10 cellular contexts compared by ENCODE assay signal in the genomic region with DNA sequence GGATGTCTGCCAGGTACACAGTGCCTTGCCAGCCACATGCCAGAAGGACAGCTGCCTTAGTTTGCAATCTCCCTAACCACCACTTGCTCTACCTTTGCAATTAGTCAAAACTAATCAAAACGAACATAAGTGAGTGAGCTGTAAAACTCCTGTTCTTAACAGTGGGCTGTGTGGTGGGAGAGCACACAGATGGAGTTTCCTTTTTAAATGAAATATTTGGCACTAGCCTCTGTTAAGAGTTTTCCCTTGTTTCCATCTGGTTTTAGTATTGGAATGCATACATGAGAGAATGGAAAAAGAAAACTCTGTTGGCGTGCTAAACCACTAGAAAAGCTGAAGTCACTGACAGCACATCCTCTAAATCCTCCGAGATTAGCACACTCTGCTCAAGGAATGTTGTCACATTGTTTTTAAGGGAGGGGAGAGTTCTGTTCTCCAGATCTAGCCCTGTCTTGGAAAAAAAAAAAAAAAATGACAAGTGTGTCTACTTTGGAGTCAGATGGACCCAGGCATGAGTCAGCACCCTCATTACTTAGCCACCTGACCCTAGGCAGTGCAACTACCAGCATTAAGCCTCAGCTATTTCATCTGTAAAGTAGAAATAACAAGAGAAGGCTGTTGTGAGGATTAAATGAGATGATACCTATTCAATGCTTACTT.
A peak's percentile ranks its signal among the peaks of the same experiment; 100 is the strongest.
DNase-seq lines count a peak whose midpoint lies in the region; ATAC-seq and TF ChIP-seq lines count a peak whose summit lies in the region.
"Had no signal": no experiment of that assay in that cellular context is flagged by ENCODE, and none has a peak within 500 bp of the region (broad histone marks: within the 10 kb centered on the region; RNA-seq: fewer than 3 reads in every experiment).

No MANE protein-coding gene starts in this region.

- H2AFZ ChIP-seq in parathyroid adenoma: no peak overlapping the region

- TF ChIP-seq CTCF in foreskin fibroblast (IDR thresholded peaks at IDR 0.05; ENCODE audit: low read depth, low read length): no peak
- no peak for TF ChIP-seq CTCF in parathyroid adenoma (IDR thresholded peaks at IDR 0.05)

- peak overlapping the region; percentile 30 for H3K4me2 ChIP-seq in parathyroid adenoma (ENCODE audit: low read length)

- H3K4me1 ChIP-seq in SJCRH30 (peaks cover 6% of the 10 kb centered on the region), parathyroid adenoma (no peaks in the 10 kb centered on the region)

- H3K27me3 ChIP-seq in SJCRH30 (no peaks in the 10 kb centered on the region), parathyroid adenoma (ENCODE audit: control insufficient read depth, insufficient read depth, low read length) (no peaks in the 10 kb centered on the region)

- H3K9me3 ChIP-seq in SJCRH30 (replicated peaks) (no peaks in the 10 kb centered on the region), parathyroid adenoma (ENCODE audit: control insufficient read depth, low read length) (no peaks in the 10 kb centered on the region)

- H3K79me2 ChIP-seq in parathyroid adenoma: no peaks in the 10 kb centered on the region

- H3K4me3 ChIP-seq in SJCRH30 (no peak overlapping the region), foreskin fibroblast (ENCODE audit: low read depth in 1 of 2, low read length in 2 of 2) (peak overlapping the region in 1 of 2 donors; percentile 30), parathyroid adenoma (ENCODE audit: low read depth, low read length) (no peak overlapping the region)

- H3K27ac ChIP-seq in SJCRH30 (no peak overlapping the region), parathyroid adenoma (no peak overlapping the region)

- H3K36me3 ChIP-seq in SJCRH30 (no peaks in the 10 kb centered on the region), parathyroid adenoma (ENCODE audit: control insufficient read depth, insufficient read depth, low read length) (no peaks in the 10 kb centered on the region)

- no peak overlapping the region for H3K9ac ChIP-seq in parathyroid adenoma

- peak; percentile 41 for DNase-seq in COLO829 (ENCODE audit: low spot score)
- peak; percentile 13 to 39 for DNase-seq in SJCRH30
- DNase-seq in foreskin fibroblast: peak; percentile 86 to 91
- DNase-seq in NCI-H146 treated with DMSO at 0.1 percent for 48 hours (lab: John Stamatoyannopoulos, UW; ENCODE audit: unreplicated experiment): no peak
- DNase-seq: activated CD4-positive, alpha-beta T cell treated with anti-CD3 and anti-CD28 coated beads, Interleukin-2, amount 50 U/mL, for 48 hours; NCI-H2081 had no signal

- ATAC-seq in GM21529 (IDR thresholded peaks at IDR 0.05; ENCODE audit: unreplicated experiment) (no peak), GM21360 (IDR thresholded peaks at IDR 0.05; ENCODE audit: unreplicated experiment) (no peak), GM21526 (IDR thresholded peaks at IDR 0.05; ENCODE audit: low FRiP score, unreplicated experiment) (no peak)
